10 cellular contexts compared by ENCODE assay signal in genomic region chrX:78514852-78515251, GRCh38.
A peak's percentile ranks its signal among the peaks of the same experiment; 100 is the strongest.
DNase-seq lines count a peak whose midpoint lies in the region; ATAC-seq, FAIRE-seq and TF ChIP-seq lines count a peak whose summit lies in the region.
"Had no signal": no experiment of that assay in that cellular context is flagged by ENCODE, and none has a peak within 500 bp of the region (broad histone marks: within the 10 kb centered on the region; RNA-seq: fewer than 3 reads in every experiment).

No MANE protein-coding gene starts in this region.

- H3K9me2 ChIP-seq in OCI-LY7 (ENCODE audit: insufficient read depth, low read length) = no peaks in the 10 kb centered on the region

- peaks cover 48% of the 10 kb centered on the region for H3K4me1 Mint-ChIP-seq in activated CD4-positive, alpha-beta T cell treated with anti-CD3 and anti-CD28 coated beads for 36 hours
- no peaks in the 10 kb centered on the region for H3K4me1 Mint-ChIP-seq in endothelial cell (ENCODE audit: unreplicated experiment)

- H3K4me2 ChIP-seq in OCI-LY7 (ENCODE audit: low read length) = no peak overlapping the region
- 0 out of 4 replicates have a peak overlapping the region, but pooled peaks have one; percentile 16 to 24 for H3K4me2 ChIP-seq in H1 (ENCODE audit: insufficient read depth in 1 of 2, low read depth in 2 of 2, low read length in 2 of 2)
- peak overlapping the region; percentile 51 for H3K4me2 ChIP-seq in smooth muscle cell

- H3K4me3 ChIP-seq in OCI-LY7 (ENCODE audit: low read depth, low read length, poor library complexity, severe bottlenecking) = no peak overlapping the region
- no peak overlapping the region for H3K4me3 ChIP-seq in H1 (ENCODE audit: extremely low read depth in 1 of 4, insufficient read depth in 2 of 4, low read depth in 3 of 4, low read length in 4 of 4)
- H3K4me3 ChIP-seq in smooth muscle cell = no peak overlapping the region
- H3K4me3 ChIP-seq: stomach had no signal

- H4K20me1 ChIP-seq in OCI-LY7 (ENCODE audit: insufficient read depth, low read length) (no peaks in the 10 kb centered on the region), H1 (replicated peaks in 1 of 2; ENCODE audit: control insufficient read depth in 1 of 2, insufficient read depth in 2 of 2, low read length in 2 of 2) (no peaks in the 10 kb centered on the region), smooth muscle cell (ENCODE audit: low read depth) (no peaks in the 10 kb centered on the region)

- peak; percentile 86 for ATAC-seq in activated CD4-positive, alpha-beta T cell treated with anti-CD3 and anti-CD28 coated beads for 36 hours
- ATAC-seq in GM21381 (IDR thresholded peaks at IDR 0.05; ENCODE audit: unreplicated experiment) = no peak

- H4K8ac ChIP-seq in H1 (ENCODE audit: extremely low read depth, insufficient read depth, low read length) = no peak overlapping the region

- CTCF ChIA-PET in activated CD4-positive, alpha-beta T cell treated with anti-CD3 and anti-CD28 coated beads for 36 hours (lab: Charles Lee) = no interaction called here
- CTCF ChIA-PET in OCI-LY7 (lab: Charles Lee; ENCODE audit: unreplicated experiment) (no interaction called here), H1 (lab: Charles Lee; ENCODE audit: partially characterized antibody) (no interaction called here)

- H3K36me3 Mint-ChIP-seq in activated CD4-positive, alpha-beta T cell treated with anti-CD3 and anti-CD28 coated beads for 36 hours (ENCODE audit: low read depth) = peaks cover 2% of the 10 kb centered on the region
- no peaks in the 10 kb centered on the region for H3K36me3 Mint-ChIP-seq in endothelial cell (ENCODE audit: low read depth, unreplicated experiment)

- no peak overlapping the region for H2BK12ac ChIP-seq in H1 (ENCODE audit: low read depth, low read length)

- peak; percentile 91 for FAIRE-seq in H1 (lab: Jason Lieb, UNC)

- H3K27ac ChIP-seq in OCI-LY7 (ENCODE audit: low read depth, low read length, poor library complexity, severe bottlenecking) (no peak overlapping the region), H1 (ENCODE audit: low read depth, low read length) (peak overlapping the region; percentile 75), smooth muscle cell (ENCODE audit: low read depth) (peak overlapping the region; percentile 84)
- H3K27ac ChIP-seq: parathyroid adenoma, stomach had no signal

- no peak for TF ChIP-seq RAD21 in H1 (IDR thresholded peaks at IDR 0.05 in 1 of 2, conservative IDR thresholded peaks at IDR 0.05 in 1 of 2; ENCODE audit: low read depth in 2 of 2, low read length in 2 of 2)

- no peaks in the 10 kb centered on the region for H3K23me2 ChIP-seq in H1 (ENCODE audit: low read depth, low read length)

- DNase-seq in activated CD4-positive, alpha-beta T cell treated with anti-CD3 and anti-CD28 coated beads for 36 hours = no peak
- DNase-seq in activated CD4-positive, alpha-beta T cell treated with anti-CD3 and anti-CD28 coated beads, Interleukin-2, amount 50 U/mL, for 4 hours = no peak
- DNase-seq in OCI-LY7 (ENCODE audit: low spot score) (no peak), H1 (ENCODE audit: low read depth in 1 of 2, low spot score in 2 of 2) (peak; percentile 52 to 73), smooth muscle cell (lab: John Stamatoyannopoulos, UW; ENCODE audit: unreplicated experiment) (no peak), endothelial cell (ENCODE audit: low spot score) (no peak), Ammon's horn (ENCODE audit: low spot score) (no peak)
- DNase-seq: stomach had no signal

- H2BK20ac ChIP-seq in H1 (ENCODE audit: low read length) = no peak overlapping the region

- H3K27me3 ChIP-seq in H1 (replicated peaks in 1 of 4; ENCODE audit: control insufficient read depth in 3 of 4, extremely low read depth in 1 of 4, insufficient read depth in 3 of 4, low read length in 3 of 4) (no peaks in the 10 kb centered on the region), smooth muscle cell (ENCODE audit: low read depth) (no peaks in the 10 kb centered on the region)
- H3K27me3 ChIP-seq: stomach had no signal

- H3K14ac ChIP-seq in H1 (ENCODE audit: insufficient read length) = no peak overlapping the region

- peaks cover 7% of the 10 kb centered on the region for H3K9me3 Mint-ChIP-seq in activated CD4-positive, alpha-beta T cell treated with anti-CD3 and anti-CD28 coated beads for 36 hours (ENCODE audit: low read depth)
- H3K9me3 Mint-ChIP-seq in endothelial cell (ENCODE audit: unreplicated experiment) = no peaks in the 10 kb centered on the region

- no peak overlapping the region for H2AK5ac ChIP-seq in H1 (ENCODE audit: low read depth, low read length)

- POLR2A ChIA-PET in activated CD4-positive, alpha-beta T cell treated with anti-CD3 and anti-CD28 coated beads for 36 hours (lab: Charles Lee) = interaction anchor here (0.6 to 1.0 kb wide), 2 partner anchors 13 to 794 kb away, joined by 3 to 4 read pairs; no protein-coding TSS in a partner anchor
- POLR2A ChIA-PET in OCI-LY7 (lab: Charles Lee) (no interaction called here), H1 (lab: Charles Lee; ENCODE audit: partially characterized antibody) (no interaction called here)

- H3K9ac ChIP-seq in H1 (replicated peaks in 1 of 4; ENCODE audit: extremely low read depth in 1 of 4, low read depth in 3 of 4, low read length in 3 of 4) (no peak overlapping the region), smooth muscle cell (ENCODE audit: low read depth) (no peak overlapping the region)
- H3K9ac ChIP-seq: parathyroid adenoma had no signal

- peak in 1 of 2 experiments; percentile 69; a peak in 1 of 3 replicates for TF ChIP-seq EP300 in H1 (IDR thresholded peaks at IDR 0.05; ENCODE audit: borderline replicate concordance in 1 of 2, low read depth in 2 of 2, low read length in 2 of 2)

- H3K4me1 ChIP-seq in OCI-LY7 (ENCODE audit: insufficient read depth, low read length, poor library complexity, severe bottlenecking) = no peaks in the 10 kb centered on the region
- peaks cover 0 to 4% (median 2%) of the 10 kb centered on the region in 4 experiments; a peak in 3 of 7 replicates for H3K4me1 ChIP-seq in H1 (replicated peaks in 1 of 4; ENCODE audit: control insufficient read depth in 3 of 4, insufficient read depth in 4 of 4, low read length in 3 of 4)
- H3K4me1 ChIP-seq in smooth muscle cell (ENCODE audit: low read depth) = peaks cover 3% of the 10 kb centered on the region
- H3K4me1 ChIP-seq: parathyroid adenoma had no signal

- no peak overlapping the region for H4K91ac ChIP-seq in H1 (replicated peaks; ENCODE audit: insufficient read length, low read length)

- H3F3A ChIP-seq in smooth muscle cell (ENCODE audit: low read depth) = no peaks in the 10 kb centered on the region

- H3K79me2 ChIP-seq in OCI-LY7 (ENCODE audit: insufficient read depth, low read depth, low read length) (no peaks in the 10 kb centered on the region), H1 (ENCODE audit: control insufficient read depth in 1 of 2, insufficient read depth in 2 of 2, low read length in 2 of 2) (no peaks in the 10 kb centered on the region), smooth muscle cell (ENCODE audit: low read depth) (no peaks in the 10 kb centered on the region)
- H3K79me2 ChIP-seq: parathyroid adenoma had no signal

- no peak overlapping the region for H3K18ac ChIP-seq in H1 (ENCODE audit: extremely low read depth, low read length)

- H3K36me3 ChIP-seq in OCI-LY7 (ENCODE audit: insufficient read depth, low read length) (no peaks in the 10 kb centered on the region), H1 (ENCODE audit: control insufficient read depth in 2 of 4, insufficient read depth in 4 of 4, low read length in 3 of 4) (no peaks in the 10 kb centered on the region), smooth muscle cell (ENCODE audit: low read depth) (no peaks in the 10 kb centered on the region)
- H3K36me3 ChIP-seq: stomach had no signal

- no peak for TF ChIP-seq POLR2A in H1 (IDR thresholded peaks at IDR 0.05; ENCODE audit: control extremely low read depth in 1 of 2, low read depth in 2 of 2, low read length in 2 of 2)

- no peak overlapping the region for H3K56ac ChIP-seq in H1 (replicated peaks; ENCODE audit: insufficient read length, low read depth, low read length)

- intact Hi-C loops in activated CD4-positive, alpha-beta T cell treated with anti-CD3 and anti-CD28 coated beads for 36 hours (cut with DNase I, micrococcal nuclease) = loop anchor here (2.0 to 10.0 kb wide), 14 partner anchors 138 to 744 kb away; partner anchors contain the start of genes P2RY10 (in 2 of the 2), ATP7A (in 1 of the 2), COX7B (in 1 of the 2) and MAGT1 (in 1 of the 2)
- intact Hi-C loops in OCI-LY7 (cut with micrococcal nuclease; ENCODE audit: unreplicated experiment) = no loop called here

- H3K4ac ChIP-seq in H1 (replicated peaks; ENCODE audit: insufficient read length, low read depth, low read length) = no peak overlapping the region

- no peak overlapping the region for H3K23ac ChIP-seq in H1 (ENCODE audit: insufficient read length)

- H2BK120ac ChIP-seq in H1 (replicated peaks; ENCODE audit: low read depth, low read length) = peak overlapping the region; percentile 97

- H3K4me3 Mint-ChIP-seq in activated CD4-positive, alpha-beta T cell treated with anti-CD3 and anti-CD28 coated beads for 36 hours = no peak overlapping the region
- H3K4me3 Mint-ChIP-seq in endothelial cell (ENCODE audit: unreplicated experiment) = no peak overlapping the region

- H3K27ac Mint-ChIP-seq in activated CD4-positive, alpha-beta T cell treated with anti-CD3 and anti-CD28 coated beads for 36 hours = peak overlapping the region; percentile 86
- H3K27ac Mint-ChIP-seq in endothelial cell (ENCODE audit: unreplicated experiment) = no peak overlapping the region

- H2AFZ ChIP-seq in OCI-LY7 (ENCODE audit: low read length) (no peak overlapping the region), H1 (ENCODE audit: low read length) (no peak overlapping the region), smooth muscle cell (ENCODE audit: low read depth) (no peak overlapping the region)
- H2AFZ ChIP-seq: parathyroid adenoma had no signal

- H2BK15ac ChIP-seq in H1 (ENCODE audit: low read length) = no peak overlapping the region

- peak overlapping the region; percentile 40 for H4K5ac ChIP-seq in H1 (ENCODE audit: insufficient read length, low read depth, low read length)

- no peaks in the 10 kb centered on the region for H3K79me1 ChIP-seq in H1 (ENCODE audit: low read depth, low read length)

- BruUV-seq in OCI-LY7 (replicated peaks; lab: Mats Ljungman, UMichigan) = no TSS peak

- 0 out of 2 replicates have a peak, but pooled peaks have one; percentile 25 for TF ChIP-seq CTCF in OCI-LY7 (conservative IDR thresholded peaks at IDR 0.05; ENCODE audit: low read length)
- no peak for TF ChIP-seq CTCF in H1 (IDR thresholded peaks at IDR 0.05; ENCODE audit: control extremely low read depth in 1 of 3, insufficient read depth in 1 of 3, low read depth in 1 of 3, low read length in 3 of 3)
- TF ChIP-seq CTCF in smooth muscle cell (IDR thresholded peaks at IDR 0.05; ENCODE audit: borderline replicate concordance, insufficient read depth, poor library complexity, severe bottlenecking) = no peak
- TF ChIP-seq CTCF in endothelial cell (IDR thresholded peaks at IDR 0.05; ENCODE audit: unreplicated experiment) = no peak

- no peaks in the 10 kb centered on the region for H3K9me3 ChIP-seq in OCI-LY7 (ENCODE audit: low read length)
- H3K9me3 ChIP-seq in H1 (ENCODE audit: insufficient read depth in 2 of 2, low read depth in 1 of 2, low read length in 1 of 2) = no peaks in the 10 kb centered on the region
- H3K9me3 ChIP-seq in smooth muscle cell (replicated peaks; ENCODE audit: low read depth) = no peaks in the 10 kb centered on the region
- H3K9me3 ChIP-seq: stomach had no signal

- peak overlapping the region; percentile 98; the same call in 1 of the 2 replicates for H2BK5ac ChIP-seq in H1 (ENCODE audit: low read depth, low read length)

- no peaks in the 10 kb centered on the region for H3K27me3 Mint-ChIP-seq in activated CD4-positive, alpha-beta T cell treated with anti-CD3 and anti-CD28 coated beads for 36 hours
- H3K27me3 Mint-ChIP-seq in endothelial cell (ENCODE audit: unreplicated experiment) = no peaks in the 10 kb centered on the region

Comparison
In these comparisons a context has a peak if more than half of its experiments do, and no peak if none do; other contexts are left out.
1. DNase-seq: peak in H1 (2 of 2); none in activated CD4-positive, alpha-beta T cell treated with anti-CD3 and anti-CD28 coated beads for 36 hours (single experiment), activated CD4-positive, alpha-beta T cell treated with anti-CD3 and anti-CD28 coated beads, Interleukin-2, amount 50 U/mL, for 4 hours (0 of 2), OCI-LY7 (single experiment), smooth muscle cell (single experiment), endothelial cell (single experiment) and Ammon's horn (single experiment).